In genomic region chr2:70203086-70203485, GRCh38 we compare ENCODE assay signal across 22 cellular contexts.
"Had no signal": no experiment of that assay in that cellular context is flagged by ENCODE, and none has a peak within 500 bp of the region (broad histone marks: within the 10 kb centered on the region; RNA-seq: fewer than 3 reads in every experiment).

No MANE protein-coding gene starts in this region.

- ATAC-seq: activated CD4-positive, alpha-beta T cell treated with anti-CD3 and anti-CD28 coated beads for 36 hours; activated T-cell treated with anti-CD3 and anti-CD28 coated beads, Interleukin-2, amount 50 U/mL, for 72 hours; left ventricle myocardium superior; stimulated activated naive B cell treated with anti-CD40 and anti-IgM and Interleukin-4, amounts not matched to agents 10 μg/mL and 1 μg/mL and 100 μg/mL, for 72 hours; T-cell had no signal

- H3K9me3 ChIP-seq: esophagus muscularis mucosa, neutrophil, sigmoid colon, testis, vagina had no signal

- H3K27me3 ChIP-seq: esophagus muscularis mucosa, neutrophil, sigmoid colon, testis, vagina had no signal

- H3K36me3 ChIP-seq: sigmoid colon, vagina had no signal

- H3K4me3 ChIP-seq: esophagus muscularis mucosa, sigmoid colon, testis, vagina had no signal

- H3K4me1 ChIP-seq: esophagus muscularis mucosa, sigmoid colon, testis, vagina had no signal

- DNase-seq: activated B cell treated with CpG ODN at 0.5 μM for 24 hours; activated CD4-positive, alpha-beta T cell treated with anti-CD3 and anti-CD28 coated beads for 36 hours; activated CD4-positive, alpha-beta T cell treated with anti-CD3 and anti-CD28 coated beads, Interleukin-2, amount 50 U/mL, for 4 hours; activated CD8-positive, alpha-beta memory T cell treated with anti-CD3 and anti-CD28 coated beads, Interleukin-2, amount 50 U/mL, for 48 hours; activated effector memory CD4-positive, alpha-beta T cell treated with Interleukin-2 at 50 U/mL for 16 hours; activated naive CD4-positive, alpha-beta T cell treated with anti-CD3 and anti-CD28 coated beads for 36 hours; activated T-cell treated with anti-CD3 and anti-CD28 coated beads, Interleukin-2, amount 50 U/mL, for 72 hours; dermis blood vessel endothelial cell; effector memory CD4-positive, alpha-beta T cell; glutamatergic neuron; hippocampal formation; kidney glomerular epithelial cell; left ventricle myocardium superior; sigmoid colon; stimulated activated CD4-positive, alpha-beta T cell treated with anti-CD3 and anti-CD28 coated beads, Interleukin-2, amount 100 ng/mL, for 48 hours; stimulated activated CD8-positive, alpha-beta memory T cell treated with anti-CD3 and anti-CD28 coated beads, Interleukin-4, amount 100 ng/mL, for 48 hours; stimulated activated naive B cell treated with anti-CD40 and anti-IgM and Interleukin-4, amounts not matched to agents 10 μg/mL and 1 μg/mL and 100 μg/mL, for 72 hours; T-cell; testis had no signal

- H3K27ac ChIP-seq: esophagus muscularis mucosa, neutrophil, sigmoid colon, testis, vagina had no signal
